24 cellular contexts compared by ENCODE assay signal in genomic region chr7:155210386-155210785, GRCh38.
DNase-seq lines count a peak whose midpoint lies in the region; ATAC-seq, FAIRE-seq and TF ChIP-seq lines count a peak whose summit lies in the region.
"Had no signal": no experiment of that assay in that cellular context is flagged by ENCODE, and none has a peak within 500 bp of the region (broad histone marks: within the 10 kb centered on the region; RNA-seq: fewer than 3 reads in every experiment).

No MANE protein-coding gene starts in this region.

- no peak overlapping the region for H3K14ac ChIP-seq in IMR-90 (replicated peaks; ENCODE audit: low read depth, low read length)

- H3K79me1 ChIP-seq in IMR-90 (ENCODE audit: low read depth in 1 of 2, low read length in 2 of 2) = no peaks in the 10 kb centered on the region

- no peak overlapping the region for H2BK15ac ChIP-seq in IMR-90 (ENCODE audit: low read depth, low read length)

- H2BK120ac ChIP-seq in IMR-90 (ENCODE audit: low read depth, low read length) = no peak overlapping the region; the same call in 1 of the 2 replicates

- CTCF ChIA-PET in IMR-90 (lab: Yijun Ruan, JAX) = no interaction called here
- CTCF ChIA-PET in K562 (lab: Yijun Ruan, JAX; ENCODE audit: low intra/inter-chr PET ratio) = interaction anchor here (0.7 kb wide), 1 partner anchor 14 kb away, joined by 4 read pairs; no protein-coding TSS in a partner anchor

- H3K36me3 ChIP-seq in IMR-90 (ENCODE audit: control insufficient read depth, insufficient read depth, low read length) (no peaks in the 10 kb centered on the region), K562 (ENCODE audit: control insufficient read depth, insufficient read depth, low read length) (peaks cover 3% of the 10 kb centered on the region; the same call in 1 of the 3 replicates), psoas muscle (ENCODE audit: insufficient read depth in 1 of 2, low read depth in 1 of 2) (no peaks in the 10 kb centered on the region)
- H3K36me3 ChIP-seq: BLaER1, HAP-1, left ventricle myocardium inferior had no signal

- H2AK9ac ChIP-seq in IMR-90 (replicated peaks; ENCODE audit: low read depth, low read length, poor library complexity) = no peak overlapping the region

- H3K9me1 ChIP-seq in IMR-90 (ENCODE audit: insufficient read depth, low read length) = peaks cover 20% of the 10 kb centered on the region
- no peaks in the 10 kb centered on the region for H3K9me1 ChIP-seq in K562 (ENCODE audit: control insufficient read depth, insufficient read depth, low read length)

- no peak for FAIRE-seq in K562 (lab: Jason Lieb, UNC)
- FAIRE-seq: colon had no signal

- H3K27ac Mint-ChIP-seq in mesothelial cell of epicardium = peak overlapping the region; percentile 30
- no peak overlapping the region for H3K27ac Mint-ChIP-seq in natural killer cell
- no peak overlapping the region for H3K27ac Mint-ChIP-seq in activated T-helper 17 cell treated with anti-CD3 and anti-CD28 coated beads, Interleukin-2, amount 50 U/mL, for 72 hours

- ATAC-seq in IMR-90 (ENCODE audit: low read depth) (no peak), K562 (no peak), psoas muscle (no peak), natural killer cell (no peak)
- no peak for ATAC-seq in activated T-helper 17 cell treated with anti-CD3 and anti-CD28 coated beads, Interleukin-2, amount 50 U/mL, for 72 hours (replicated peaks)

- intact Hi-C loops in IMR-90 (cut with micrococcal nuclease) (no loop called here), K562 (cut with micrococcal nuclease) (no loop called here), psoas muscle (cut with DNase I) (no loop called here), natural killer cell (cut with micrococcal nuclease) (no loop called here)

- in situ Hi-C loops in IMR-90 (cut with MboI; ENCODE audit: low sequenced_read_pairs) (no loop called here), K562 (cut with MboI) (no loop called here)

- H2AK5ac ChIP-seq in IMR-90 (ENCODE audit: low read depth, low read length) = 0 out of 2 replicates have a peak overlapping the region, but pooled peaks have one; percentile 16

- no peak overlapping the region for H2BK20ac ChIP-seq in IMR-90 (ENCODE audit: low read depth, low read length)

- dilution Hi-C loops in IMR-90 (cut with HindIII; ENCODE audit: low sequenced_read_pairs, unreplicated experiment) = no loop called here

- H3K4me1 ChIP-seq in IMR-90 (ENCODE audit: control insufficient read depth, insufficient read depth, low read length) = peaks cover 12% of the 10 kb centered on the region
- peaks cover 32 to 53% of the 10 kb centered on the region in 2 experiments for H3K4me1 ChIP-seq in K562 (replicated peaks in 1 of 2; ENCODE audit: control insufficient read depth in 2 of 2, insufficient read depth in 2 of 2, low read length in 2 of 2)
- no peaks in the 10 kb centered on the region for H3K4me1 ChIP-seq in psoas muscle

- H4K5ac ChIP-seq in IMR-90 (ENCODE audit: low read depth, low read length) = no peak overlapping the region

- no peak overlapping the region for H3K23ac ChIP-seq in IMR-90 (ENCODE audit: low read depth, low read length)

- H4K20me1 ChIP-seq in IMR-90 (ENCODE audit: insufficient read depth, low read length) (no peaks in the 10 kb centered on the region), K562 (replicated peaks; ENCODE audit: control insufficient read depth, insufficient read depth, low read length) (0 out of 2 replicates have a peak, but pooled peaks cover 6% of the 10 kb centered on the region)
- H4K20me1 ChIP-seq: BLaER1 had no signal

- no peaks in the 10 kb centered on the region for H3K27me3 ChIP-seq in IMR-90 (ENCODE audit: control insufficient read depth, insufficient read depth, low read length)
- peaks cover 0 to 11% of the 10 kb centered on the region in 2 experiments; a peak in 3 of 5 replicates for H3K27me3 ChIP-seq in K562 (ENCODE audit: control insufficient read depth in 2 of 2, insufficient read depth in 2 of 2, low read length in 2 of 2)
- H3K27me3 ChIP-seq in psoas muscle (ENCODE audit: insufficient read depth in 3 of 3, low read length in 2 of 3) = peaks cover 0 to 9% (median 5%) of the 10 kb centered on the region in 3 donors
- H3K27me3 ChIP-seq: BLaER1 had no signal

- no peak overlapping the region for H2BK5ac ChIP-seq in IMR-90 (ENCODE audit: low read depth, low read length, poor library complexity, severe bottlenecking)

- H4K8ac ChIP-seq in IMR-90 (ENCODE audit: low read depth in 2 of 2, low read length in 2 of 2) = no peak overlapping the region

- no peak for TF ChIP-seq EP300 in K562 (IDR thresholded peaks at IDR 0.05; ENCODE audit: low read length)

- H3K27me3 Mint-ChIP-seq in mesothelial cell of epicardium (ENCODE audit: low read depth) (peaks cover 3% of the 10 kb centered on the region), natural killer cell (ENCODE audit: low read depth in 2 of 2) (peaks cover 0 to 10% of the 10 kb centered on the region in 2 donors)
- peaks cover 4% of the 10 kb centered on the region for H3K27me3 Mint-ChIP-seq in activated T-helper 17 cell treated with anti-CD3 and anti-CD28 coated beads, Interleukin-2, amount 50 U/mL, for 72 hours

- no peak overlapping the region for H3K4me2 ChIP-seq in IMR-90 (ENCODE audit: low read depth, low read length)
- H3K4me2 ChIP-seq in K562 (ENCODE audit: insufficient read depth, low read length) = no peak overlapping the region
- H3K4me2 ChIP-seq: BLaER1 had no signal

- no peak overlapping the region for H2AFZ ChIP-seq in IMR-90 (replicated peaks; ENCODE audit: low read length, poor library complexity)
- H2AFZ ChIP-seq in K562 (ENCODE audit: low read depth, low read length) = no peak overlapping the region

- H3K4me3 Mint-ChIP-seq in mesothelial cell of epicardium = no peak overlapping the region
- no peak overlapping the region for H3K4me3 Mint-ChIP-seq in natural killer cell
- H3K4me3 Mint-ChIP-seq in activated T-helper 17 cell treated with anti-CD3 and anti-CD28 coated beads, Interleukin-2, amount 50 U/mL, for 72 hours = no peak overlapping the region

- H3K27ac ChIP-seq in IMR-90 (ENCODE audit: insufficient read depth, low read length) (no peak overlapping the region), K562 (ENCODE audit: extremely low read depth, low read depth, low read length) (no peak overlapping the region), psoas muscle (no peak overlapping the region)
- H3K27ac ChIP-seq: BLaER1, SK-N-MC, VCaP had no signal

- no peak overlapping the region for H3K4me3 ChIP-seq in IMR-90 (ENCODE audit: insufficient read depth, low read depth, low read length)
- H3K4me3 ChIP-seq in K562 = no peak overlapping the region
- H3K4me3 ChIP-seq in psoas muscle = no peak overlapping the region
- H3K4me3 ChIP-seq: BLaER1, HAP-1, left ventricle myocardium inferior, SK-N-MC had no signal

- no peak overlapping the region for H4K91ac ChIP-seq in IMR-90 (ENCODE audit: insufficient read depth, low read depth, low read length)

- TF ChIP-seq RAD21 in IMR-90 (IDR thresholded peaks at IDR 0.05; ENCODE audit: low read length) (no peak), K562 (CRISPR knock-in tag; conservative IDR thresholded peaks at IDR 0.05 in 1 of 2, IDR thresholded peaks at IDR 0.05 in 1 of 2) (no peak)

- H3K4ac ChIP-seq in IMR-90 (ENCODE audit: low read depth, low read length) = no peak overlapping the region

- H3K9me3 Mint-ChIP-seq in mesothelial cell of epicardium (no peaks in the 10 kb centered on the region), natural killer cell (peaks cover 0 to 3% of the 10 kb centered on the region in 2 donors)
- peaks cover 3% of the 10 kb centered on the region for H3K9me3 Mint-ChIP-seq in activated T-helper 17 cell treated with anti-CD3 and anti-CD28 coated beads, Interleukin-2, amount 50 U/mL, for 72 hours
- H3K9me3 Mint-ChIP-seq: nephron had no signal

- no peak overlapping the region for H3K18ac ChIP-seq in IMR-90 (ENCODE audit: low read depth, low read length)

- no peak for DNase-seq in IMR-90
- no peak for DNase-seq in K562 (ENCODE audit: extremely low read depth in 1 of 4, low spot score in 3 of 4)
- DNase-seq in mesothelial cell of epicardium (ENCODE audit: low spot score in 2 of 2, unreplicated experiment in 2 of 2) = no peak
- DNase-seq in psoas muscle = no peak
- no peak for DNase-seq in natural killer cell
- no peak for DNase-seq in stimulated activated CD4-positive, alpha-beta T cell treated with anti-CD3 and anti-CD28 coated beads, Interleukin-2, amount 100 ng/mL, for 48 hours
- DNase-seq: ACHN; activated CD4-positive, alpha-beta T cell treated with anti-CD3 and anti-CD28 coated beads, Interleukin-2, amount 50 U/mL, for 48 hours; activated gamma-delta T cell; COR-L47; left ventricle myocardium inferior; midbrain; NCI-H1105 treated with DMSO at 0.1 percent for 48 hours; NCI-H2029 treated with DMSO at 0.1 percent for 48 hours; RPMI8226; substantia nigra had no signal

- no TSS peak for BruUV-seq in IMR-90 (replicated peaks; lab: Mats Ljungman, UMichigan)
- no TSS peak for BruUV-seq in K562 (replicated peaks; lab: Mats Ljungman, UMichigan)

- POLR2A ChIA-PET in IMR-90 (lab: Charles Lee; ENCODE audit: unreplicated experiment) = no interaction called here
- POLR2A ChIA-PET in K562 (lab: Yijun Ruan, JAX) = interaction anchor here (0.6 to 0.8 kb wide), 2 partner anchors 13 to 350 kb away, joined by 3 to 4 read pairs; no protein-coding TSS in a partner anchor

- WGBS in IMR-90 (ENCODE audit: extremely low coverage in 2 of 2, insufficient read length in 1 of 2), 2 experiments = 83% methylated on average over 1 of the region's 7 CpGs; no CpG with 5 or more reads in 1 of the 2 experiments
- 47% methylated on average over 7 of the region's 7 CpGs for WGBS in K562 (ENCODE audit: insufficient coverage, low coverage, missing lambda C conversion rate)
- WGBS in psoas muscle, 3 donors = 77 to 93% (median 91%) methylated on average over 7 of the region's 7 CpGs

- H3K4me1 Mint-ChIP-seq in mesothelial cell of epicardium (peaks cover 50% of the 10 kb centered on the region), natural killer cell (peaks cover 15 to 28% of the 10 kb centered on the region in 2 donors)
- peaks cover 19% of the 10 kb centered on the region for H3K4me1 Mint-ChIP-seq in activated T-helper 17 cell treated with anti-CD3 and anti-CD28 coated beads, Interleukin-2, amount 50 U/mL, for 72 hours

- TF ChIP-seq CTCF in GM12872 (IDR thresholded peaks at IDR 0.05; ENCODE audit: insufficient read depth, low read depth, low read length) (0 out of 3 replicates have a peak, but pooled peaks have one; percentile 3), IMR-90 (conservative IDR thresholded peaks at IDR 0.05; ENCODE audit: low read depth, low read length) (no peak), K562 (IDR thresholded peaks at IDR 0.05 in 2 of 3, conservative IDR thresholded peaks at IDR 0.05 in 1 of 3; ENCODE audit: insufficient read depth in 2 of 3, low read depth in 1 of 3, low read length in 3 of 3) (0 out of 6 replicates have a peak, but pooled peaks of 1 of the 3 experiments have one; percentile 1), mesothelial cell of epicardium (IDR thresholded peaks at IDR 0.05; ENCODE audit: unreplicated experiment) (no peak), psoas muscle (IDR thresholded peaks at IDR 0.05) (no peak), natural killer cell (IDR thresholded peaks at IDR 0.05) (no peak)

- TF ChIP-seq POLR2A in IMR-90 (IDR thresholded peaks at IDR 0.05; ENCODE audit: low read depth, low read length) (no peak), K562 (conservative IDR thresholded peaks at IDR 0.05) (no peak)

- H3K56ac ChIP-seq in IMR-90 (ENCODE audit: extremely low read depth, insufficient read depth, low read length) = no peak overlapping the region

- H3K79me2 ChIP-seq in K562 (ENCODE audit: control insufficient read depth, insufficient read depth, low read length) = peaks cover 13% of the 10 kb centered on the region; the same call in 2 of the 3 replicates

- no peaks in the 10 kb centered on the region for H3K36me3 Mint-ChIP-seq in mesothelial cell of epicardium
- H3K36me3 Mint-ChIP-seq in natural killer cell = no peaks in the 10 kb centered on the region
- peaks cover 11% of the 10 kb centered on the region for H3K36me3 Mint-ChIP-seq in activated T-helper 17 cell treated with anti-CD3 and anti-CD28 coated beads, Interleukin-2, amount 50 U/mL, for 72 hours (ENCODE audit: low read depth)

- H3K9ac ChIP-seq in IMR-90 (ENCODE audit: low read depth, low read length) (no peak overlapping the region), K562 (ENCODE audit: insufficient read depth in 1 of 2, low read depth in 2 of 2, low read length in 2 of 2) (no peak overlapping the region)
- H3K9ac ChIP-seq: BLaER1 had no signal

- no peaks in the 10 kb centered on the region for H3K9me3 ChIP-seq in IMR-90 (ENCODE audit: control insufficient read depth, insufficient read depth, low read length)
- 0 out of 2 replicates have a peak, but pooled peaks cover 3% of the 10 kb centered on the region for H3K9me3 ChIP-seq in K562 (replicated peaks; ENCODE audit: control insufficient read depth, insufficient read depth, low read depth, low read length)
- no peaks in the 10 kb centered on the region for H3K9me3 ChIP-seq in psoas muscle
- H3K9me3 ChIP-seq: BLaER1, HAP-1, left ventricle myocardium inferior had no signal
